In the genomic region with DNA sequence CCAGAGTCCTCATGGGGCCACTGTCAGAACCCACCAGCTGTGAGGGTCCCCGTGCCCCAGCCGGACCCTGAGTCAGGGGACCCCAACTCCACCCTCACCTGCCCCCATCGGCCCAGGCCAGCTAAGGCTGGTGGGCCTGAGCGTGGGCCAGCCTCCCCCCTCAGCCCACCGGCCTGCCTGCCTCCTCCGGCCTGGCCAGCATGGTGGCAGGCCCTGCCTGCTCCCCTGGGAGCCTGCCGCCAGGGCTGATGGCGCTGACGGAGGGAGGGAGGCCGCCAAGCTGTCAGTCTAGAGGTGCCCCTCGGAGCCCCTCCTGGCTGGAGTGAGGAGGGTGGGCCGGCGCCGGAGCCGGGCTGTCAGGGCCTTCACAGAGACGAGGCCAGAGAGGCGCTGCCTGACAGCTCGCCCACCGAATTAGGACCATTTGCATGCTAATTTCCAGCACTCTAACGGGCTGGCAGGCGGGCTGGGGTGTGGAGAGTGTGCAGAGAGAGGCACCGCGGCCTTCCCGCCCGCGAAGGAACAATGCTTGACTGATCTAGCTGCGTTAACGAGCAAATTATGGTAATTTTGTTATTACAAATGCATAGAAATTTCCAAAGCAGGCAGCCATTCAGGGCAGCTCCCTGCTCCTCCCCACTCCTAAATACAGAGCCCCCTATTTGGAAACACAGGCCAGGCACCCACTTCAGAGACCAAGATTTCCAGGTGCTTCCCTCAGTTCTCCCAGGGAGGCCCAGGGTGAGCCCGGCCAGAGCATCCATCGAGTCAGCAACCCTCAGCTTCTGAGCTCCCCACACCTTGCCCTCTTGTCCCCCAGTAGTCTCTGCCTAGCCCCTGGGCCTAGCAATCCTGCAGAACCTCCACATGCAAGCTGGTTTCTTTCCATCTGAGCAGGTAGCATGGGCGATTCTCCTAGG, we compare ENCODE assay signal across 1 cellular context.
TF ChIP-seq lines count a peak whose summit lies in the region.

No MANE protein-coding gene starts in this region.

TF ChIP-seq in GM12878, 131 proteins besides CTCF, POLR2A, EP300 and RAD21:
- TF ChIP-seq, protein P1, sequence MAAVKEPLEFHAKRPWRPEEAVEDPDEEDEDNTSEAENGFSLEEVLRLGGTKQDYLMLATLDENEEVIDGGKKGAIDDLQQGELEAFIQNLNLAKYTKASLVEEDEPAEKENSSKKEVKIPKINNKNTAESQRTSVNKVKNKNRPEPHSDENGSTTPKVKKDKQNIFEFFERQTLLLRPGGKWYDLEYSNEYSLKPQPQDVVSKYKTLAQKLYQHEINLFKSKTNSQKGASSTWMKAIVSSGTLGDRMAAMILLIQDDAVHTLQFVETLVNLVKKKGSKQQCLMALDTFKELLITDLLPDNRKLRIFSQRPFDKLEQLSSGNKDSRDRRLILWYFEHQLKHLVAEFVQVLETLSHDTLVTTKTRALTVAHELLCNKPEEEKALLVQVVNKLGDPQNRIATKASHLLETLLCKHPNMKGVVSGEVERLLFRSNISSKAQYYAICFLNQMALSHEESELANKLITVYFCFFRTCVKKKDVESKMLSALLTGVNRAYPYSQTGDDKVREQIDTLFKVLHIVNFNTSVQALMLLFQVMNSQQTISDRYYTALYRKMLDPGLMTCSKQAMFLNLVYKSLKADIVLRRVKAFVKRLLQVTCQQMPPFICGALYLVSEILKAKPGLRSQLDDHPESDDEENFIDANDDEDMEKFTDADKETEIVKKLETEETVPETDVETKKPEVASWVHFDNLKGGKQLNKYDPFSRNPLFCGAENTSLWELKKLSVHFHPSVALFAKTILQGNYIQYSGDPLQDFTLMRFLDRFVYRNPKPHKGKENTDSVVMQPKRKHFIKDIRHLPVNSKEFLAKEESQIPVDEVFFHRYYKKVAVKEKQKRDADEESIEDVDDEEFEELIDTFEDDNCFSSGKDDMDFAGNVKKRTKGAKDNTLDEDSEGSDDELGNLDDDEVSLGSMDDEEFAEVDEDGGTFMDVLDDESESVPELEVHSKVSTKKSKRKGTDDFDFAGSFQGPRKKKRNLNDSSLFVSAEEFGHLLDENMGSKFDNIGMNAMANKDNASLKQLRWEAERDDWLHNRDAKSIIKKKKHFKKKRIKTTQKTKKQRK (IDR thresholded peaks at IDR 0.05; ENCODE audit: low read depth, low read length), result no peak
- TF ChIP-seq, protein P2, sequence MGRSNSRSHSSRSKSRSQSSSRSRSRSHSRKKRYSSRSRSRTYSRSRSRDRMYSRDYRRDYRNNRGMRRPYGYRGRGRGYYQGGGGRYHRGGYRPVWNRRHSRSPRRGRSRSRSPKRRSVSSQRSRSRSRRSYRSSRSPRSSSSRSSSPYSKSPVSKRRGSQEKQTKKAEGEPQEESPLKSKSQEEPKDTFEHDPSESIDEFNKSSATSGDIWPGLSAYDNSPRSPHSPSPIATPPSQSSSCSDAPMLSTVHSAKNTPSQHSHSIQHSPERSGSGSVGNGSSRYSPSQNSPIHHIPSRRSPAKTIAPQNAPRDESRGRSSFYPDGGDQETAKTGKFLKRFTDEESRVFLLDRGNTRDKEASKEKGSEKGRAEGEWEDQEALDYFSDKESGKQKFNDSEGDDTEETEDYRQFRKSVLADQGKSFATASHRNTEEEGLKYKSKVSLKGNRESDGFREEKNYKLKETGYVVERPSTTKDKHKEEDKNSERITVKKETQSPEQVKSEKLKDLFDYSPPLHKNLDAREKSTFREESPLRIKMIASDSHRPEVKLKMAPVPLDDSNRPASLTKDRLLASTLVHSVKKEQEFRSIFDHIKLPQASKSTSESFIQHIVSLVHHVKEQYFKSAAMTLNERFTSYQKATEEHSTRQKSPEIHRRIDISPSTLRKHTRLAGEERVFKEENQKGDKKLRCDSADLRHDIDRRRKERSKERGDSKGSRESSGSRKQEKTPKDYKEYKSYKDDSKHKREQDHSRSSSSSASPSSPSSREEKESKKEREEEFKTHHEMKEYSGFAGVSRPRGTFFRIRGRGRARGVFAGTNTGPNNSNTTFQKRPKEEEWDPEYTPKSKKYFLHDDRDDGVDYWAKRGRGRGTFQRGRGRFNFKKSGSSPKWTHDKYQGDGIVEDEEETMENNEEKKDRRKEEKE (IDR thresholded peaks at IDR 0.05), result no peak
- TF ChIP-seq MXI1 (IDR thresholded peaks at IDR 0.05; ENCODE audit: low read depth, low read length), result no peak
- TF ChIP-seq NFXL1 (IDR thresholded peaks at IDR 0.05; ENCODE audit: borderline replicate concordance), result no peak
